Comparison of ENCODE assay signal across 8 cellular contexts in the genomic region with DNA sequence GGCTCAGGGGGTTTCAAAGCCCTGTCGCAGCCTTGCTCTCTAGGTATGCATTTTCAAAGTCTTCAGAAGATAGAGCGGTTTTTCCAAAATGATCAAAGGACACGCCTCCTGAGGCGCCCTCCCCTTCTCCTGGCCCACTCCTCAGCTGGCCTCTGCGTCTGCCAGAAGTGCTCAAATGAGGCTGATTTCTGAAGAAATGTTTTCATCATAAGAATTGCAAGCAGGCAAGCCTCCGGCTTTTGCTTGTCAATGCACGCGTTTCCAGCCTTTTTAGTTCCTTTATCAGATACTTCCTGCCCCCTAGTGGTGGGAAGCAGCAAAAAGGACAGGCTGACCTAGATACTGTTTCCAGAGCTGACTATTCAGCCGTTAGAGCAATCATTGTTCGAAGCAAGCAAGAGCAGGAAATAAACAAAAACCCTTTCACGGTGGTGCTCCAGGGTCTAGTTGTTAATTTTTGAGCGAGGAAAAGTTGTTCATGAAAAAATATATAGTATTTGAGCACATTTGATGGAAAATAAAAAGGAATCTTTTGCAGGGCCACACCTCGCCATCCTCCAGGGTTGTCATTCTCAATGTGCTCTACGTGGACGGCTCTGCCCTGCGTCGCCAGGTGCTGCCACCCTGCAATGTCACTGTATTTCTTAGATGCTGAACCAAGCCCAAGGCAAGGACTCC.
A peak's percentile ranks its signal among the peaks of the same experiment; 100 is the strongest.
DNase-seq lines count a peak whose midpoint lies in the region; ATAC-seq and TF ChIP-seq lines count a peak whose summit lies in the region.

No MANE protein-coding gene starts in this region.

- no peaks in the 10 kb centered on the region for H3K27me3 Mint-ChIP-seq in activated naive CD8-positive, alpha-beta T cell treated with anti-CD3 and anti-CD28 coated beads for 36 hours

- peaks cover 18% of the 10 kb centered on the region for H3K36me3 Mint-ChIP-seq in activated naive CD8-positive, alpha-beta T cell treated with anti-CD3 and anti-CD28 coated beads for 36 hours

- ATAC-seq in HG02623 (IDR thresholded peaks at IDR 0.05; ENCODE audit: unreplicated experiment) (peak; percentile 90), upper lobe of left lung (ENCODE audit: low FRiP score in 2 of 2) (peak; percentile 84 to 92)

- peaks cover 17% of the 10 kb centered on the region for H3K4me1 Mint-ChIP-seq in activated naive CD8-positive, alpha-beta T cell treated with anti-CD3 and anti-CD28 coated beads for 36 hours

- intact Hi-C loops in head of caudate nucleus (cut with DNase I): no loop called here
- intact Hi-C loops in posterior cingulate gyrus (cut with DNase I): no loop called here

- peaks cover 3 to 11% (median 7%) of the 10 kb centered on the region in 4 donors for H3K4me1 ChIP-seq in upper lobe of left lung

- H3K27me3 ChIP-seq in upper lobe of left lung: no peaks in the 10 kb centered on the region

- no peak for TF ChIP-seq EP300 in upper lobe of left lung (IDR thresholded peaks at IDR 0.05)

- peak overlapping the region; percentile 50 for H3K4me3 Mint-ChIP-seq in activated naive CD8-positive, alpha-beta T cell treated with anti-CD3 and anti-CD28 coated beads for 36 hours

- no peaks in the 10 kb centered on the region for H3K9me3 ChIP-seq in upper lobe of left lung

- peaks cover 17% of the 10 kb centered on the region for H3K9me3 Mint-ChIP-seq in activated naive CD8-positive, alpha-beta T cell treated with anti-CD3 and anti-CD28 coated beads for 36 hours

- 25 to 26% methylated on average over 17 of the region's 17 CpGs for WGBS in upper lobe of left lung, 2 donors

- H3K27ac Mint-ChIP-seq in activated naive CD8-positive, alpha-beta T cell treated with anti-CD3 and anti-CD28 coated beads for 36 hours: peak overlapping the region; percentile 51

- no peak overlapping the region for H3K27ac ChIP-seq in upper lobe of left lung

- TF ChIP-seq POLR2A in upper lobe of left lung (IDR thresholded peaks at IDR 0.05): no peak

- no peak overlapping the region; the same call in 1 of the 2 replicates for H3K4me3 ChIP-seq in GM12864 (ENCODE audit: low read depth, low read length)
- no peak overlapping the region for H3K4me3 ChIP-seq in upper lobe of left lung

- H3K36me3 ChIP-seq in upper lobe of left lung: no peaks in the 10 kb centered on the region

- TF ChIP-seq CTCF in GM12864 (IDR thresholded peaks at IDR 0.05; ENCODE audit: low read depth, low read length, missing control alignments) (peak; percentile 91), upper lobe of left lung (IDR thresholded peaks at IDR 0.05) (peak; percentile 73 to 90 (median 85))

- DNase-seq in GM12864 (ENCODE audit: low read depth) (peak; percentile 65), NCI-H1105 (lab: John Stamatoyannopoulos, UW) (peak; percentile 87), SKM-1 treated with dmso at 0.1 percent for 144 hours (lab: John Stamatoyannopoulos, UW; ENCODE audit: unreplicated experiment) (peak; percentile 75), head of caudate nucleus (peak; percentile 53 to 97 (median 90)), posterior cingulate gyrus (peak; percentile 41 to 95 (median 83)), upper lobe of left lung (peak; percentile 22 to 88)
- DNase-seq in activated naive CD8-positive, alpha-beta T cell treated with anti-CD3 and anti-CD28 coated beads for 36 hours: peak; percentile 76
